In the genomic region with DNA sequence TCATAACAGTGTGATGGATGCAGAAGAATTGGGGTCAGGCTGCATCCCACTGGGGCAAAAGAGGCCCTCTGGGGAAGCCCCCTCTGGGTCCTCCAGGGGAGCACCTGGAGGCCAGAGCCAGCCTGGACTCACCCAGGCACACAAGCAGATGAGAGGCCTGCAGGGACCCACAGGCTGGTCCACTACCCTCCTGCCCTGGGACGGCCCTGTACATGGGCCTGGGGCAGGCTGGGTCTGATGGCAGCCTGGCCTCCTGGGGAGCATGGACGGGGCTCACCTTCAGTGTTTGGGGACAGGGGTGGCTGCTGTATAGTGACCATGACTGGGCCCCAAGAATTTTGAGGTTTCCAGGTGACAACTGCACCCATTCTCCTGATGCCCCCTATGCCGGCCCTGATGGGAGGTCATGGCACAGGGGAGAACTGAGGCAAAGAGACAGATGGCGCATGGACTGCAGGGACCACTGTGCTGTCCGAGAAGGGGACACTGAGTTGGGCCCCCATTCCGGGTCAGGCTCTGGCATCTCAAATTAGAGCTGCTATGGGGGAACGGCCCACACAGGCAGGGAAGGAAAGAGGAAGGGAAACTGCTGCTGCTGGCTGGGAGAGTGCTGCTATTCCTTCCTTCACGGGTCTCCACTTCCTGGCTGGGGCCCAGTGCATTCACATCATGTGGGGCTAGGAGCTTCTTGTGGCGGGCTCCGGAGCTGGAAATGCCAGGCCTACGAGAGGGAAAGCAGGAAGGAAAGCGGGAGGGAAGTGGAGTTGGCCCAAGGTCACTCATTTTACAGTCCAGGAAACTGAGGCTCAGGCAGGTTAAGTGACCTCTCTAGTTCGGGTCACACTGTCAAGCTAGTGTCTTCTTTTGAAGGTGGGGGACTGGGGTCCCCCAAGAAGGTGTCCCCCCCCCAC, we compare ENCODE assay signal across 1 cellular context.
TF ChIP-seq lines count a peak whose summit lies in the region.

No MANE protein-coding gene starts in this region.

TF ChIP-seq in H1, 55 proteins besides CTCF, POLR2A, EP300 and RAD21 (continued from another document):
- TF ChIP-seq FOSL1 (IDR thresholded peaks at IDR 0.05; ENCODE audit: insufficient read depth, low read depth, low read length) (no peak), JUND (IDR thresholded peaks at IDR 0.05; ENCODE audit: low read length) (no peak), SP2 (IDR thresholded peaks at IDR 0.05; ENCODE audit: low read length) (no peak), SP4 (IDR thresholded peaks at IDR 0.05; ENCODE audit: low read length) (no peak), SRF (IDR thresholded peaks at IDR 0.05; ENCODE audit: low read depth, low read length) (no peak)
